In the genomic region with DNA sequence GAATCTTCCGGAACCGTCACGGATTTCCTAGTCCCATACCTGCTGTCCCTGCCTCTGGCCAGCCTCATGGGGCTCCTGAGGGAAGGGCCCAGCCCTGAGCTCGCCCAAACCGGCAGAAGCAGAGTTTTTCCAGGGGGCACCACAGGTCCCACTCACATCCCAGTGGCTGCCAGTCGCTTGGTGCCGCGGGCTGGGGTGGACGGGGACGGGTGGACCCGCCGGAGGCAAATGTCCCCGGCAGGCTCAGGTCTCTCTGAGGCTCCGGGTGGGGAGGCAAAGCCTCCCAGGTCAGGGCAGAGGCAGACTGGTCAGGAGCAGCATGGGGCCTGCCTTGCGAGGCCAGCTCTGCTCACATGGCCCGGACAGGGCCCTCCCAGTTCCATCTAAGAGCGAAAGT, we compare ENCODE assay signal across 1 cellular context.
TF ChIP-seq lines count a peak whose summit lies in the region.

No MANE protein-coding gene starts in this region.

TF ChIP-seq in GM23338, 12 proteins besides CTCF, POLR2A, EP300 and RAD21 (continued from another document):
- TF ChIP-seq NANOG (IDR thresholded peaks at IDR 0.05; ENCODE audit: borderline replicate concordance): no peak
- TF ChIP-seq CREB1 (CRISPR knock-in tag; IDR thresholded peaks at IDR 0.05; ENCODE audit: low read depth): no peak
- no peak for TF ChIP-seq POLR2AphosphoS5 (IDR thresholded peaks at IDR 0.05; ENCODE audit: low read depth)
- TF ChIP-seq ZNF331 (CRISPR knock-in tag; IDR thresholded peaks at IDR 0.05; ENCODE audit: low read depth): no peak
- TF ChIP-seq, protein P1, sequence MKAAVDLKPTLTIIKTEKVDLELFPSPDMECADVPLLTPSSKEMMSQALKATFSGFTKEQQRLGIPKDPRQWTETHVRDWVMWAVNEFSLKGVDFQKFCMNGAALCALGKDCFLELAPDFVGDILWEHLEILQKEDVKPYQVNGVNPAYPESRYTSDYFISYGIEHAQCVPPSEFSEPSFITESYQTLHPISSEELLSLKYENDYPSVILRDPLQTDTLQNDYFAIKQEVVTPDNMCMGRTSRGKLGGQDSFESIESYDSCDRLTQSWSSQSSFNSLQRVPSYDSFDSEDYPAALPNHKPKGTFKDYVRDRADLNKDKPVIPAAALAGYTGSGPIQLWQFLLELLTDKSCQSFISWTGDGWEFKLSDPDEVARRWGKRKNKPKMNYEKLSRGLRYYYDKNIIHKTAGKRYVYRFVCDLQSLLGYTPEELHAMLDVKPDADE (IDR thresholded peaks at IDR 0.05): no peak
- TF ChIP-seq EZH2 (IDR thresholded peaks at IDR 0.05; ENCODE audit: low read depth, unreplicated experiment): no peak
- TF ChIP-seq, protein P2, sequence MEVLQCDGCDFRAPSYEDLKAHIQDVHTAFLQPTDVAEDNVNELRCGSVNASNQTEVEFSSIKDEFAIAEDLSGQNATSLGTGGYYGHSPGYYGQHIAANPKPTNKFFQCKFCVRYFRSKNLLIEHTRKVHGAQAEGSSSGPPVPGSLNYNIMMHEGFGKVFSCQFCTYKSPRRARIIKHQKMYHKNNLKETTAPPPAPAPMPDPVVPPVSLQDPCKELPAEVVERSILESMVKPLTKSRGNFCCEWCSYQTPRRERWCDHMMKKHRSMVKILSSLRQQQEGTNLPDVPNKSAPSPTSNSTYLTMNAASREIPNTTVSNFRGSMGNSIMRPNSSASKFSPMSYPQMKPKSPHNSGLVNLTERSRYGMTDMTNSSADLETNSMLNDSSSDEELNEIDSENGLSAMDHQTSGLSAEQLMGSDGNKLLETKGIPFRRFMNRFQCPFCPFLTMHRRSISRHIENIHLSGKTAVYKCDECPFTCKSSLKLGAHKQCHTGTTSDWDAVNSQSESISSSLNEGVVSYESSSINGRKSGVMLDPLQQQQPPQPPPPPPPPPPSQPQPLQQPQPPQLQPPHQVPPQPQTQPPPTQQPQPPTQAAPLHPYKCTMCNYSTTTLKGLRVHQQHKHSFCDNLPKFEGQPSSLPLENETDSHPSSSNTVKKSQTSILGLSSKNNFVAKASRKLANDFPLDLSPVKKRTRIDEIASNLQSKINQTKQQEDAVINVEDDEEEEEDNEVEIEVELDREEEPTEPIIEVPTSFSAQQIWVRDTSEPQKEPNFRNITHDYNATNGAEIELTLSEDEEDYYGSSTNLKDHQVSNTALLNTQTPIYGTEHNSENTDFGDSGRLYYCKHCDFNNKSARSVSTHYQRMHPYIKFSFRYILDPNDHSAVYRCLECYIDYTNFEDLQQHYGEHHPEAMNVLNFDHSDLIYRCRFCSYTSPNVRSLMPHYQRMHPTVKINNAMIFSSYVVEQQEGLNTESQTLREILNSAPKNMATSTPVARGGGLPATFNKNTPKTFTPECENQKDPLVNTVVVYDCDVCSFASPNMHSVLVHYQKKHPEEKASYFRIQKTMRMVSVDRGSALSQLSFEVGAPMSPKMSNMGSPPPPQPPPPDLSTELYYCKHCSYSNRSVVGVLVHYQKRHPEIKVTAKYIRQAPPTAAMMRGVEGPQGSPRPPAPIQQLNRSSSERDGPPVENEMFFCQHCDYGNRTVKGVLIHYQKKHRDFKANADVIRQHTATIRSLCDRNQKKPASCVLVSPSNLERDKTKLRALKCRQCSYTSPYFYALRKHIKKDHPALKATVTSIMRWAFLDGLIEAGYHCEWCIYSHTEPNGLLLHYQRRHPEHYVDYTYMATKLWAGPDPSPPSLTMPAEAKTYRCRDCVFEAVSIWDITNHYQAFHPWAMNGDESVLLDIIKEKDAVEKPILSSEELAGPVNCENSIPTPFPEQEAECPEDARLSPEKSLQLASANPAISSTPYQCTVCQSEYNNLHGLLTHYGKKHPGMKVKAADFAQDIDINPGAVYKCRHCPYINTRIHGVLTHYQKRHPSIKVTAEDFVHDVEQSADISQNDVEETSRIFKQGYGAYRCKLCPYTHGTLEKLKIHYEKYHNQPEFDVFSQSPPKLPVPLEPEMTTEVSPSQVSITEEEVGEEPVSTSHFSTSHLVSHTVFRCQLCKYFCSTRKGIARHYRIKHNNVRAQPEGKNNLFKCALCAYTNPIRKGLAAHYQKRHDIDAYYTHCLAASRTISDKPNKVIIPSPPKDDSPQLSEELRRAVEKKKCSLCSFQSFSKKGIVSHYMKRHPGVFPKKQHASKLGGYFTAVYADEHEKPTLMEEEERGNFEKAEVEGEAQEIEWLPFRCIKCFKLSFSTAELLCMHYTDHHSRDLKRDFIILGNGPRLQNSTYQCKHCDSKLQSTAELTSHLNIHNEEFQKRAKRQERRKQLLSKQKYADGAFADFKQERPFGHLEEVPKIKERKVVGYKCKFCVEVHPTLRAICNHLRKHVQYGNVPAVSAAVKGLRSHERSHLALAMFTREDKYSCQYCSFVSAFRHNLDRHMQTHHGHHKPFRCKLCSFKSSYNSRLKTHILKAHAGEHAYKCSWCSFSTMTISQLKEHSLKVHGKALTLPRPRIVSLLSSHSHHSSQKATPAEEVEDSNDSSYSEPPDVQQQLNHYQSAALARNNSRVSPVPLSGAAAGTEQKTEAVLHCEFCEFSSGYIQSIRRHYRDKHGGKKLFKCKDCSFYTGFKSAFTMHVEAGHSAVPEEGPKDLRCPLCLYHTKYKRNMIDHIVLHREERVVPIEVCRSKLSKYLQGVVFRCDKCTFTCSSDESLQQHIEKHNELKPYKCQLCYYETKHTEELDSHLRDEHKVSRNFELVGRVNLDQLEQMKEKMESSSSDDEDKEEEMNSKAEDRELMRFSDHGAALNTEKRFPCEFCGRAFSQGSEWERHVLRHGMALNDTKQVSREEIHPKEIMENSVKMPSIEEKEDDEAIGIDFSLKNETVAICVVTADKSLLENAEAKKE (CRISPR knock-in tag; IDR thresholded peaks at IDR 0.05): no peak
- TF ChIP-seq, protein P3, sequence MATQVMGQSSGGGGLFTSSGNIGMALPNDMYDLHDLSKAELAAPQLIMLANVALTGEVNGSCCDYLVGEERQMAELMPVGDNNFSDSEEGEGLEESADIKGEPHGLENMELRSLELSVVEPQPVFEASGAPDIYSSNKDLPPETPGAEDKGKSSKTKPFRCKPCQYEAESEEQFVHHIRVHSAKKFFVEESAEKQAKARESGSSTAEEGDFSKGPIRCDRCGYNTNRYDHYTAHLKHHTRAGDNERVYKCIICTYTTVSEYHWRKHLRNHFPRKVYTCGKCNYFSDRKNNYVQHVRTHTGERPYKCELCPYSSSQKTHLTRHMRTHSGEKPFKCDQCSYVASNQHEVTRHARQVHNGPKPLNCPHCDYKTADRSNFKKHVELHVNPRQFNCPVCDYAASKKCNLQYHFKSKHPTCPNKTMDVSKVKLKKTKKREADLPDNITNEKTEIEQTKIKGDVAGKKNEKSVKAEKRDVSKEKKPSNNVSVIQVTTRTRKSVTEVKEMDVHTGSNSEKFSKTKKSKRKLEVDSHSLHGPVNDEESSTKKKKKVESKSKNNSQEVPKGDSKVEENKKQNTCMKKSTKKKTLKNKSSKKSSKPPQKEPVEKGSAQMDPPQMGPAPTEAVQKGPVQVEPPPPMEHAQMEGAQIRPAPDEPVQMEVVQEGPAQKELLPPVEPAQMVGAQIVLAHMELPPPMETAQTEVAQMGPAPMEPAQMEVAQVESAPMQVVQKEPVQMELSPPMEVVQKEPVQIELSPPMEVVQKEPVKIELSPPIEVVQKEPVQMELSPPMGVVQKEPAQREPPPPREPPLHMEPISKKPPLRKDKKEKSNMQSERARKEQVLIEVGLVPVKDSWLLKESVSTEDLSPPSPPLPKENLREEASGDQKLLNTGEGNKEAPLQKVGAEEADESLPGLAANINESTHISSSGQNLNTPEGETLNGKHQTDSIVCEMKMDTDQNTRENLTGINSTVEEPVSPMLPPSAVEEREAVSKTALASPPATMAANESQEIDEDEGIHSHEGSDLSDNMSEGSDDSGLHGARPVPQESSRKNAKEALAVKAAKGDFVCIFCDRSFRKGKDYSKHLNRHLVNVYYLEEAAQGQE (IDR thresholded peaks at IDR 0.05; ENCODE audit: unreplicated experiment): no peak
TF ChIP-seq in GM23338: peak in this region for 0.
